Comparison of ENCODE assay signal across 25 cellular contexts in genomic region chr1:159906960-159907359, GRCh38. TPM values are rescaled to one million over a fixed set of nuclear protein-coding genes. Genes with fewer than 3 reads are reported as not detected.
DNase-seq lines count a peak whose midpoint lies in the region; ATAC-seq and TF ChIP-seq lines count a peak whose summit lies in the region.
"Had no signal": no experiment of that assay in that cellular context is flagged by ENCODE, and none has a peak within 500 bp of the region (broad histone marks: within the 10 kb centered on the region; RNA-seq: fewer than 3 reads in every experiment).

No MANE protein-coding gene starts in this region.

- H3K4me3 ChIP-seq in trophoblast cell (ENCODE audit: low read depth, low read length): no peak overlapping the region
- H3K4me3 ChIP-seq: GM12878 had no signal

- H2AFZ ChIP-seq in trophoblast cell (ENCODE audit: insufficient read depth, low read length, poor library complexity): no peak overlapping the region

- no peaks in the 10 kb centered on the region for H3K9me3 ChIP-seq in trophoblast cell (ENCODE audit: insufficient read depth, low read depth, low read length)

- H2BK5ac ChIP-seq in trophoblast cell (ENCODE audit: low read depth, low read length, poor library complexity): peak overlapping the region; percentile 94

- H4K8ac ChIP-seq in trophoblast cell (ENCODE audit: low read depth, low read length): peak overlapping the region; percentile 76

- peak overlapping the region; percentile 96 for H4K91ac ChIP-seq in trophoblast cell (ENCODE audit: low read depth, low read length)

- H3K36me3 ChIP-seq in trophoblast cell (ENCODE audit: control insufficient read depth in 1 of 2, insufficient read depth in 2 of 2, low read length in 2 of 2): no peaks in the 10 kb centered on the region

- no peak overlapping the region for H3K4me3 Mint-ChIP-seq in activated T-cell treated with anti-CD3 and anti-CD28 coated beads, Interleukin-2, amount 50 U/mL, for 72 hours
- H3K4me3 Mint-ChIP-seq in dendritic cell treated with granulocyte-macrophage colony-stimulating factor and Interleukin-4, amounts not matched to agents 40 ng/mL and 50 ng/mL, for 4 days: no peak overlapping the region

- no CpG with 5 or more reads among the region's 1 CpG for WGBS in trophoblast cell (ENCODE audit: extremely low coverage, insufficient coverage, insufficient read length)

- peaks cover 6% of the 10 kb centered on the region for H3K79me2 ChIP-seq in trophoblast cell (ENCODE audit: control insufficient read depth, insufficient read depth, low read length, poor library complexity)

- peaks cover 36 to 45% of the 10 kb centered on the region in 2 experiments for H3K4me1 ChIP-seq in trophoblast cell (ENCODE audit: control insufficient read depth in 1 of 2, insufficient read depth in 2 of 2, low read length in 2 of 2)

- H3K9ac ChIP-seq in trophoblast cell (ENCODE audit: low read length): no peak overlapping the region

- H3K18ac ChIP-seq in trophoblast cell (ENCODE audit: low read length): peak overlapping the region; percentile 86

- peak overlapping the region; percentile 73 for H2BK120ac ChIP-seq in trophoblast cell (ENCODE audit: insufficient read depth, low read length, poor library complexity)

- TF ChIP-seq RAD21 in Ishikawa (IDR thresholded peaks at IDR 0.05; ENCODE audit: low read depth): no peak

- H2AK5ac ChIP-seq in trophoblast cell (ENCODE audit: low read length): peak overlapping the region; percentile 89

- peak overlapping the region; percentile 81 for H3K4ac ChIP-seq in trophoblast cell (ENCODE audit: low read depth, low read length)

- H3K14ac ChIP-seq in trophoblast cell (ENCODE audit: low read length): peak overlapping the region; percentile 88

- no peak for TF ChIP-seq EP300 in Ishikawa (IDR thresholded peaks at IDR 0.05; ENCODE audit: borderline replicate concordance)

- no peaks in the 10 kb centered on the region for H3K27me3 ChIP-seq in trophoblast cell (ENCODE audit: insufficient read depth, low read length)

- no peak overlapping the region for H3K23ac ChIP-seq in trophoblast cell (ENCODE audit: low read length)

- peaks cover 24% of the 10 kb centered on the region for H3K4me1 Mint-ChIP-seq in activated T-cell treated with anti-CD3 and anti-CD28 coated beads, Interleukin-2, amount 50 U/mL, for 72 hours (ENCODE audit: low read depth)
- H3K4me1 Mint-ChIP-seq in dendritic cell treated with granulocyte-macrophage colony-stimulating factor and Interleukin-4, amounts not matched to agents 40 ng/mL and 50 ng/mL, for 4 days (ENCODE audit: low read depth): peaks cover 21% of the 10 kb centered on the region

- H3K27me3 Mint-ChIP-seq in activated T-cell treated with anti-CD3 and anti-CD28 coated beads, Interleukin-2, amount 50 U/mL, for 72 hours (ENCODE audit: low read depth): no peaks in the 10 kb centered on the region
- H3K27me3 Mint-ChIP-seq in dendritic cell treated with granulocyte-macrophage colony-stimulating factor and Interleukin-4, amounts not matched to agents 40 ng/mL and 50 ng/mL, for 4 days: no peaks in the 10 kb centered on the region

- no peaks in the 10 kb centered on the region for H3K9me3 Mint-ChIP-seq in activated T-cell treated with anti-CD3 and anti-CD28 coated beads, Interleukin-2, amount 50 U/mL, for 72 hours
- H3K9me3 Mint-ChIP-seq in dendritic cell treated with granulocyte-macrophage colony-stimulating factor and Interleukin-4, amounts not matched to agents 40 ng/mL and 50 ng/mL, for 4 days: no peaks in the 10 kb centered on the region

- no peak for ATAC-seq in activated T-cell treated with anti-CD3 and anti-CD28 coated beads, Interleukin-2, amount 50 U/mL, for 72 hours (replicated peaks in 1 of 2)
- no peak for ATAC-seq in HG02973 (IDR thresholded peaks at IDR 0.05; ENCODE audit: unreplicated experiment)
- ATAC-seq: GM12878, HepG2, Panc1 had no signal

- peak overlapping the region; percentile 84 for H3K27ac ChIP-seq in trophoblast cell (ENCODE audit: low read depth, low read length)
- H3K27ac ChIP-seq: C4-2B had no signal

- no peak overlapping the region for H4K12ac ChIP-seq in trophoblast cell (ENCODE audit: low read depth, low read length)

- peak overlapping the region; percentile 67 for H3K27ac Mint-ChIP-seq in activated T-cell treated with anti-CD3 and anti-CD28 coated beads, Interleukin-2, amount 50 U/mL, for 72 hours
- peak overlapping the region; percentile 13 for H3K27ac Mint-ChIP-seq in dendritic cell treated with granulocyte-macrophage colony-stimulating factor and Interleukin-4, amounts not matched to agents 40 ng/mL and 50 ng/mL, for 4 days

- no peak for DNase-seq in activated T-cell treated with anti-CD3 and anti-CD28 coated beads, Interleukin-2, amount 50 U/mL, for 72 hours
- no peak for DNase-seq in activated T-cell treated with anti-CD3 and anti-CD28 coated beads, Interleukin-2, amount 50 U/mL, for 1 hour
- DNase-seq in trophoblast cell (peak; percentile 79 to 90), NCI-H2081 treated with DMSO at 0.1 percent for 48 hours (lab: John Stamatoyannopoulos, UW) (no peak)
- no peak for DNase-seq in stimulated activated CD4-positive, alpha-beta T cell treated with anti-CD3 and anti-CD28 coated beads, Interleukin-1b, Interleukin-23, amount 100 ng/mL, for 48 hours
- DNase-seq: 8988T, DMS 273 treated with DMSO at 0.1 percent for 48 hours, DMS79 treated with DMSO at 0.1 percent for 48 hours, H7, KG1, NCI-H1092 treated with DMSO at 0.1 percent for 48 hours, NCI-H1436 treated with DMSO at 0.1 percent for 48 hours, NCI-H1930, NCI-H226, NCI-H510A treated with DMSO at 0.1 percent for 48 hours, NCI-H748 treated with DMSO at 0.1 percent for 48 hours, SIG-M5 had no signal

- peak overlapping the region; percentile 97 for H2BK12ac ChIP-seq in trophoblast cell (ENCODE audit: low read length)

- intact Hi-C loops in dendritic cell treated with granulocyte-macrophage colony-stimulating factor and Interleukin-4, amounts not matched to agents 40 ng/mL and 50 ng/mL, for 4 days (cut with micrococcal nuclease): no loop called here

- H3K4me2 ChIP-seq in trophoblast cell (ENCODE audit: low read length): peak overlapping the region; percentile 15

- no peaks in the 10 kb centered on the region for H3K36me3 Mint-ChIP-seq in activated T-cell treated with anti-CD3 and anti-CD28 coated beads, Interleukin-2, amount 50 U/mL, for 72 hours (ENCODE audit: insufficient read depth in 2 of 2)
- no peaks in the 10 kb centered on the region for H3K36me3 Mint-ChIP-seq in dendritic cell treated with granulocyte-macrophage colony-stimulating factor and Interleukin-4, amounts not matched to agents 40 ng/mL and 50 ng/mL, for 4 days (ENCODE audit: low read depth)

- H3K79me1 ChIP-seq in trophoblast cell (ENCODE audit: low read length): peaks cover 40% of the 10 kb centered on the region

TF ChIP-seq in Ishikawa, 13 proteins besides CTCF, POLR2A, EP300 and RAD21:
- peak; percentile 19; the same call in 1 of the 2 replicates for TF ChIP-seq MAX (IDR thresholded peaks at IDR 0.05)
- peak; percentile 57 for TF ChIP-seq TEAD4 (IDR thresholded peaks at IDR 0.05)
- no peak for TF ChIP-seq TAF1 (IDR thresholded peaks at IDR 0.05; ENCODE audit: low read depth)

RNA-seq across cellular contexts. Expression of gene CFAP45, which starts 7.0 kb away (rescaled TPM):
- total RNA-seq in activated T-cell treated with anti-CD3 and anti-CD28 coated beads, Interleukin-2, amount 50 U/mL, for 72 hours: 1 to 10 TPM; 2.0 to 2.8 TPM
- 2.0 and 2.1 TPM in 2 replicates for polyA plus RNA-seq in trophoblast cell (2013)
- total RNA-seq: HepG2 had no signal
- polyA plus RNA-seq: HepG2 had no signal

RNA-seq across cellular contexts. Expression of gene TAGLN2, which starts 18.3 kb away (rescaled TPM):
- 100 to 1,000 TPM; 378 to 431 TPM for total RNA-seq in activated T-cell treated with anti-CD3 and anti-CD28 coated beads, Interleukin-2, amount 50 U/mL, for 72 hours
- polyA plus RNA-seq in trophoblast cell (2013): 498 and 501 TPM in 2 replicates

RNA-seq across cellular contexts. Expression of gene IGSF9, which starts 38.5 kb away (rescaled TPM):
- total RNA-seq in activated T-cell treated with anti-CD3 and anti-CD28 coated beads, Interleukin-2, amount 50 U/mL, for 72 hours: under 1 TPM; 0.12 TPM
- polyA plus RNA-seq in trophoblast cell (2013): 2.0 and 2.3 TPM in 2 replicates
- total RNA-seq: GM12878, HepG2 had no signal
- polyA plus RNA-seq: AG04450 had no signal

RNA-seq across cellular contexts. Expression of gene VSIG8, which starts 44.5 kb away (rescaled TPM):
- total RNA-seq in activated T-cell treated with anti-CD3 and anti-CD28 coated beads, Interleukin-2, amount 50 U/mL, for 72 hours: not detected
- 0.03 TPM in 2 replicates for polyA plus RNA-seq in trophoblast cell (2013)
- total RNA-seq: GM12878, H7, HepG2 had no signal
- polyA plus RNA-seq: AG04450, GM12878, HepG2 had no signal

RNA-seq across cellular contexts. Expression of gene SLAMF9, which starts 47.1 kb away (rescaled TPM):
- total RNA-seq in activated T-cell treated with anti-CD3 and anti-CD28 coated beads, Interleukin-2, amount 50 U/mL, for 72 hours: not detected
- not detected in 2 replicates for polyA plus RNA-seq in trophoblast cell (2013)
- total RNA-seq: GM12878, H7, HepG2 had no signal
- polyA plus RNA-seq: AG04450, GM12878 had no signal

Comparison
In these comparisons a context has a peak if more than half of its experiments do, and no peak if none do; other contexts are left out.
1. DNase-seq: peak in trophoblast cell (2 of 2); none in activated T-cell treated with anti-CD3 and anti-CD28 coated beads, Interleukin-2, amount 50 U/mL, for 72 hours (0 of 2), activated T-cell treated with anti-CD3 and anti-CD28 coated beads, Interleukin-2, amount 50 U/mL, for 1 hour (single experiment), NCI-H2081 treated with DMSO at 0.1 percent for 48 hours (single experiment) and stimulated activated CD4-positive, alpha-beta T cell treated with anti-CD3 and anti-CD28 coated beads, Interleukin-1b, Interleukin-23, amount 100 ng/mL, for 48 hours (single experiment).